Comparison of ENCODE assay signal across 2 cellular contexts in the genomic region with DNA sequence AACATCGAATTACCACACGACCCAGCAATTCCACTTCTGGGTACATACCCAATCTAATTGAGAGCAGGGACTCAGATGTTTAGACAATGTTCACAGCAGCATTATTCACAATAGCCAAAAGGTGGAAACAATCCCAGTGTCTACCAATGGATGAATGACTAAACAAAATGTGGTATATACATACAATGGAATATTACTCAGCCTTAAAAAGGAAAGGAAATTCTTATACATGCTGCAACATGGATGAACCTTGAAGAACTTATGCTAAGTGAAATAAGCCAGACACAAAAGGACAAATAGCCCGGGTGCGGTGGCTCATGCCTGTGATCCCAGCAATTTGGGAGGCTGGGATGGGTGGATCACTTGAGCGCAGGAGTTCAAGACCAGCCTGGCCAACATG.
TF ChIP-seq lines count a peak whose summit lies in the region.

No MANE protein-coding gene starts in this region.

TF ChIP-seq in HEK293, 187 proteins besides CTCF, POLR2A, EP300 and RAD21:
- TF ChIP-seq ZNF561 (tag by site-specific recombination; IDR thresholded peaks at IDR 0.05; ENCODE audit: borderline replicate concordance) (no peak), TRIM28 (IDR thresholded peaks at IDR 0.05; ENCODE audit: borderline replicate concordance, low read length) (no peak), ZFP69B (tag by site-specific recombination; IDR thresholded peaks at IDR 0.05) (no peak), KLF1 (tag by site-specific recombination; IDR thresholded peaks at IDR 0.05) (no peak), ZNF146 (tag by site-specific recombination; IDR thresholded peaks at IDR 0.05) (peak; percentile 70; the same call in 1 of the 2 replicates), ZNF529 (tag by site-specific recombination; IDR thresholded peaks at IDR 0.05; ENCODE audit: insufficient replicate concordance) (no peak)

TF ChIP-seq in K562, 482 proteins besides CTCF, POLR2A, EP300 and RAD21:
- peak; percentile 73 for TF ChIP-seq ZNF146 (CRISPR knock-in tag; IDR thresholded peaks at IDR 0.05; ENCODE audit: unreplicated experiment)
- TF ChIP-seq, protein P1, sequence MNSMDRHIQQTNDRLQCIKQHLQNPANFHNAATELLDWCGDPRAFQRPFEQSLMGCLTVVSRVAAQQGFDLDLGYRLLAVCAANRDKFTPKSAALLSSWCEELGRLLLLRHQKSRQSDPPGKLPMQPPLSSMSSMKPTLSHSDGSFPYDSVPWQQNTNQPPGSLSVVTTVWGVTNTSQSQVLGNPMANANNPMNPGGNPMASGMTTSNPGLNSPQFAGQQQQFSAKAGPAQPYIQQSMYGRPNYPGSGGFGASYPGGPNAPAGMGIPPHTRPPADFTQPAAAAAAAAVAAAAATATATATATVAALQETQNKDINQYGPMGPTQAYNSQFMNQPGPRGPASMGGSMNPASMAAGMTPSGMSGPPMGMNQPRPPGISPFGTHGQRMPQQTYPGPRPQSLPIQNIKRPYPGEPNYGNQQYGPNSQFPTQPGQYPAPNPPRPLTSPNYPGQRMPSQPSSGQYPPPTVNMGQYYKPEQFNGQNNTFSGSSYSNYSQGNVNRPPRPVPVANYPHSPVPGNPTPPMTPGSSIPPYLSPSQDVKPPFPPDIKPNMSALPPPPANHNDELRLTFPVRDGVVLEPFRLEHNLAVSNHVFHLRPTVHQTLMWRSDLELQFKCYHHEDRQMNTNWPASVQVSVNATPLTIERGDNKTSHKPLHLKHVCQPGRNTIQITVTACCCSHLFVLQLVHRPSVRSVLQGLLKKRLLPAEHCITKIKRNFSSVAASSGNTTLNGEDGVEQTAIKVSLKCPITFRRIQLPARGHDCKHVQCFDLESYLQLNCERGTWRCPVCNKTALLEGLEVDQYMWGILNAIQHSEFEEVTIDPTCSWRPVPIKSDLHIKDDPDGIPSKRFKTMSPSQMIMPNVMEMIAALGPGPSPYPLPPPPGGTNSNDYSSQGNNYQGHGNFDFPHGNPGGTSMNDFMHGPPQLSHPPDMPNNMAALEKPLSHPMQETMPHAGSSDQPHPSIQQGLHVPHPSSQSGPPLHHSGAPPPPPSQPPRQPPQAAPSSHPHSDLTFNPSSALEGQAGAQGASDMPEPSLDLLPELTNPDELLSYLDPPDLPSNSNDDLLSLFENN (IDR thresholded peaks at IDR 0.05; ENCODE audit: low read depth in 2 of 2, low read length in 2 of 2) = no peak
